Comparison of ENCODE assay signal across 1 cellular context in the genomic region with DNA sequence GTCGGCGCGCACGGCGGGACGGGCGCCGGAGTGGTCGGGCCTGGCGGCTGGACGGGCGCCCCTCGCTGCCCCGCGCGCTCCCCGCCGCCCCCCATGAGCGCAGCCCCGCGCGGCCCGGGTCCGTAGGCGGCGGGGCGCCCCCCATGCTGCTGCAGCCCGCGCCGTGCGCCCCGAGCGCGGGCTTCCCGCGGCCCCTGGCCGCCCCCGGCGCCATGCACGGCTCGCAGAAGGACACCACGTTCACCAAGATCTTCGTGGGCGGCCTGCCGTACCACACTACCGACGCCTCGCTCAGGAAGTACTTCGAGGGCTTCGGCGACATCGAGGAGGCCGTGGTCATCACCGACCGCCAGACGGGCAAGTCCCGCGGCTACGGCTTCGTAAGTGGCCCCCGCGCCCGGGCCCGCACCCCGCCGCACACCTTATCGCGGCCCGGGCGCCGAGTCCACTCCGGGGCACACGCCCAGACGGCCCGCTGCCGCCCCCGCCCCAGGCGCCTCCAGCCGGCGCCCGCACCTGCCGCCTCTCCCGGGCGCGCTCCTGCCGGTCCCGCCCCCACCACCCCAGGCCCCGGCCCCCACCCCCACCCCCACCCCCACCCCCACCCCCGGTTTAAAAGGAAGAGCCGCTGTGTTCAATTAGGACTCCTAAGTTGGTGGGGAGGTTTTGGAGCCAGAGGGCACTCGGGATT.
TF ChIP-seq lines count a peak whose summit lies in the region.

No MANE protein-coding gene starts in this region.

TF ChIP-seq in HepG2, 621 proteins besides CTCF, POLR2A, EP300 and RAD21 (continued from another document):
- TF ChIP-seq ZFP1 (CRISPR knock-in tag; IDR thresholded peaks at IDR 0.05) (no peak), ZNF232 (CRISPR knock-in tag; IDR thresholded peaks at IDR 0.05; ENCODE audit: borderline replicate concordance) (no peak), NCOA1 (CRISPR knock-in tag; IDR thresholded peaks at IDR 0.05) (no peak), RXRA (CRISPR knock-in tag; IDR thresholded peaks at IDR 0.05) (0 out of 2 replicates have a peak, but pooled peaks have one; percentile 11), HNRNPL (IDR thresholded peaks at IDR 0.05; ENCODE audit: low read depth, low read length) (no peak), HDAC2 (CRISPR knock-in tag; IDR thresholded peaks at IDR 0.05) (no peak), RARG (CRISPR knock-in tag; IDR thresholded peaks at IDR 0.05; ENCODE audit: low read depth) (no peak), SRSF9 (IDR thresholded peaks at IDR 0.05; ENCODE audit: borderline replicate concordance, insufficient read depth, low read depth, low read length, poor library complexity, severe bottlenecking) (no peak), CCAR2 (optimal IDR thresholded peaks at IDR 0.05; ENCODE audit: low read depth, low read length) (no peak)
- TF ChIP-seq, protein P1, sequence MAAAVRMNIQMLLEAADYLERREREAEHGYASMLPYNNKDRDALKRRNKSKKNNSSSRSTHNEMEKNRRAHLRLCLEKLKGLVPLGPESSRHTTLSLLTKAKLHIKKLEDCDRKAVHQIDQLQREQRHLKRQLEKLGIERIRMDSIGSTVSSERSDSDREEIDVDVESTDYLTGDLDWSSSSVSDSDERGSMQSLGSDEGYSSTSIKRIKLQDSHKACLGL (CRISPR knock-in tag; IDR thresholded peaks at IDR 0.05), result peak; percentile 46; the same call in 1 of the 2 replicates
- TF ChIP-seq, protein P2, sequence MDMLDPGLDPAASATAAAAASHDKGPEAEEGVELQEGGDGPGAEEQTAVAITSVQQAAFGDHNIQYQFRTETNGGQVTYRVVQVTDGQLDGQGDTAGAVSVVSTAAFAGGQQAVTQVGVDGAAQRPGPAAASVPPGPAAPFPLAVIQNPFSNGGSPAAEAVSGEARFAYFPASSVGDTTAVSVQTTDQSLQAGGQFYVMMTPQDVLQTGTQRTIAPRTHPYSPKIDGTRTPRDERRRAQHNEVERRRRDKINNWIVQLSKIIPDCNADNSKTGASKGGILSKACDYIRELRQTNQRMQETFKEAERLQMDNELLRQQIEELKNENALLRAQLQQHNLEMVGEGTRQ (IDR thresholded peaks at IDR 0.05; ENCODE audit: low read depth, low read length), result no peak
- TF ChIP-seq, protein P2 (CRISPR knock-in tag; IDR thresholded peaks at IDR 0.05; ENCODE audit: borderline replicate concordance), result no peak
- TF ChIP-seq, protein P3, sequence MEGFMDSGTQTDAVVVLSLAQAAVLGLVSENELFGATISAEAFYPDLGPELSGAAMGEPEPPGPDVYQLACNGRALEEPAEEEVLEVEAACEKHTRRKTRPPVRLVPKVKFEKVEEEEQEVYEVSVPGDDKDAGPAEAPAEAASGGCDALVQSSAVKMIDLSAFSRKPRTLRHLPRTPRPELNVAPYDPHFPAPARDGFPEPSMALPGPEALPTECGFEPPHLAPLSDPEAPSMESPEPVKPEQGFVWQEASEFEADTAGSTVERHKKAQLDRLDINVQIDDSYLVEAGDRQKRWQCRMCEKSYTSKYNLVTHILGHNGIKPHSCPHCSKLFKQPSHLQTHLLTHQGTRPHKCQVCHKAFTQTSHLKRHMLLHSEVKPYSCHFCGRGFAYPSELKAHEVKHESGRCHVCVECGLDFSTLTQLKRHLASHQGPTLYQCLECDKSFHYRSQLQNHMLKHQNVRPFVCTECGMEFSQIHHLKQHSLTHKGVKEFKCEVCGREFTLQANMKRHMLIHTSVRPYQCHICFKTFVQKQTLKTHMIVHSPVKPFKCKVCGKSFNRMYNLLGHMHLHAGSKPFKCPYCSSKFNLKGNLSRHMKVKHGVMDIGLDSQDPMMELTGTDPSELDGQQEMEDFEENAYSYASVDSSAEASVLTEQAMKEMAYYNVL (CRISPR knock-in tag; IDR thresholded peaks at IDR 0.05; ENCODE audit: borderline replicate concordance), result no peak
